In the genomic region with DNA sequence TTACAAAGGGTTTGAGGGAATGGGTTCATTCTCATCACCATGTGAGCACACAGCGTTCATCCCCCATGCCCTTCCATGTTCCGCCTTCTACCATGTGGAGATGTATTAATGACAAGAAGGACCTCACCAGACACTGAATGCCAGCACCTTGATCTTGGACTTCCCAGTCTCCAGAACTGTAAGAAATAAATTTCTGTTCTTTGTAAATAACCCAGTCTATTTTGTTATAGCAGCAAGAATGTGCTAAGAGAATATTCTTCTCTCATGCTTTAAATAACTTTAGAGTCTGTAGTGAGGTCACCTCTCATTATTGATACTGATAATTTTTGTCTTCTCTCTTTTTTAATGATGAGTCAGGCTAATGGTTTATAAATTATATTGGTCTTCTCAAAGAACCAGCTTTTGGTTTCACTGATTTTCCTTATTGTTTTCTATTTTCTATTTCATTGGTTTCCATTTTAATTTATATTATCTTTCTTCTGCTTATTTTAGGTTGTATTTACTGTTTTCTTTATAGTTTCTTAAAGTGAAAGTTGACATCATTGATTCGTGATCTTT, we compare ENCODE assay signal across 1 cellular context.
TF ChIP-seq lines count a peak whose summit lies in the region.

No MANE protein-coding gene starts in this region.

TF ChIP-seq in HepG2, 621 proteins besides CTCF, POLR2A, EP300 and RAD21 (continued from another document):
- TF ChIP-seq, protein P1, sequence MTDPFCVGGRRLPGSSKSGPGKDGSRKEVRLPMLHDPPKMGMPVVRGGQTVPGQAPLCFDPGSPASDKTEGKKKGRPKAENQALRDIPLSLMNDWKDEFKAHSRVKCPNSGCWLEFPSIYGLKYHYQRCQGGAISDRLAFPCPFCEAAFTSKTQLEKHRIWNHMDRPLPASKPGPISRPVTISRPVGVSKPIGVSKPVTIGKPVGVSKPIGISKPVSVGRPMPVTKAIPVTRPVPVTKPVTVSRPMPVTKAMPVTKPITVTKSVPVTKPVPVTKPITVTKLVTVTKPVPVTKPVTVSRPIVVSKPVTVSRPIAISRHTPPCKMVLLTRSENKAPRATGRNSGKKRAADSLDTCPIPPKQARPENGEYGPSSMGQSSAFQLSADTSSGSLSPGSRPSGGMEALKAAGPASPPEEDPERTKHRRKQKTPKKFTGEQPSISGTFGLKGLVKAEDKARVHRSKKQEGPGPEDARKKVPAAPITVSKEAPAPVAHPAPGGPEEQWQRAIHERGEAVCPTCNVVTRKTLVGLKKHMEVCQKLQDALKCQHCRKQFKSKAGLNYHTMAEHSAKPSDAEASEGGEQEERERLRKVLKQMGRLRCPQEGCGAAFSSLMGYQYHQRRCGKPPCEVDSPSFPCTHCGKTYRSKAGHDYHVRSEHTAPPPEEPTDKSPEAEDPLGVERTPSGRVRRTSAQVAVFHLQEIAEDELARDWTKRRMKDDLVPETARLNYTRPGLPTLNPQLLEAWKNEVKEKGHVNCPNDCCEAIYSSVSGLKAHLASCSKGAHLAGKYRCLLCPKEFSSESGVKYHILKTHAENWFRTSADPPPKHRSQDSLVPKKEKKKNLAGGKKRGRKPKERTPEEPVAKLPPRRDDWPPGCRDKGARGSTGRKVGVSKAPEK (CRISPR knock-in tag; IDR thresholded peaks at IDR 0.05; ENCODE audit: borderline replicate concordance): no peak
- TF ChIP-seq DR1 (CRISPR knock-in tag; IDR thresholded peaks at IDR 0.05): no peak
- no peak for TF ChIP-seq TFAP4 (IDR thresholded peaks at IDR 0.05; ENCODE audit: borderline replicate concordance, low read depth)
- TF ChIP-seq BRCA1 (CRISPR knock-in tag; IDR thresholded peaks at IDR 0.05): no peak
- no peak for TF ChIP-seq TARDBP (CRISPR knock-in tag; IDR thresholded peaks at IDR 0.05)
- no peak for TF ChIP-seq ZNF749 (CRISPR knock-in tag; IDR thresholded peaks at IDR 0.05; ENCODE audit: borderline replicate concordance)
- no peak for TF ChIP-seq CAMTA2 (CRISPR knock-in tag; IDR thresholded peaks at IDR 0.05; ENCODE audit: borderline replicate concordance)
- TF ChIP-seq ZNF12 (CRISPR knock-in tag; IDR thresholded peaks at IDR 0.05): peak; percentile 55; the same call in 1 of the 2 replicates
- peak; percentile 7 to 51; a peak in 2 of 4 replicates for TF ChIP-seq MAFK (conservative IDR thresholded peaks at IDR 0.05 in 1 of 2, IDR thresholded peaks at IDR 0.05 in 1 of 2; ENCODE audit: low read length in 2 of 2)
- TF ChIP-seq, protein P2, sequence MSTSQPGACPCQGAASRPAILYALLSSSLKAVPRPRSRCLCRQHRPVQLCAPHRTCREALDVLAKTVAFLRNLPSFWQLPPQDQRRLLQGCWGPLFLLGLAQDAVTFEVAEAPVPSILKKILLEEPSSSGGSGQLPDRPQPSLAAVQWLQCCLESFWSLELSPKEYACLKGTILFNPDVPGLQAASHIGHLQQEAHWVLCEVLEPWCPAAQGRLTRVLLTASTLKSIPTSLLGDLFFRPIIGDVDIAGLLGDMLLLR (CRISPR knock-in tag; IDR thresholded peaks at IDR 0.05): no peak
- TF ChIP-seq SETDB1 (CRISPR knock-in tag; IDR thresholded peaks at IDR 0.05; ENCODE audit: borderline replicate concordance): no peak
- TF ChIP-seq MLX (CRISPR knock-in tag; IDR thresholded peaks at IDR 0.05): no peak
- no peak for TF ChIP-seq ZFP36L1 (CRISPR knock-in tag; IDR thresholded peaks at IDR 0.05)
- TF ChIP-seq, protein P3, sequence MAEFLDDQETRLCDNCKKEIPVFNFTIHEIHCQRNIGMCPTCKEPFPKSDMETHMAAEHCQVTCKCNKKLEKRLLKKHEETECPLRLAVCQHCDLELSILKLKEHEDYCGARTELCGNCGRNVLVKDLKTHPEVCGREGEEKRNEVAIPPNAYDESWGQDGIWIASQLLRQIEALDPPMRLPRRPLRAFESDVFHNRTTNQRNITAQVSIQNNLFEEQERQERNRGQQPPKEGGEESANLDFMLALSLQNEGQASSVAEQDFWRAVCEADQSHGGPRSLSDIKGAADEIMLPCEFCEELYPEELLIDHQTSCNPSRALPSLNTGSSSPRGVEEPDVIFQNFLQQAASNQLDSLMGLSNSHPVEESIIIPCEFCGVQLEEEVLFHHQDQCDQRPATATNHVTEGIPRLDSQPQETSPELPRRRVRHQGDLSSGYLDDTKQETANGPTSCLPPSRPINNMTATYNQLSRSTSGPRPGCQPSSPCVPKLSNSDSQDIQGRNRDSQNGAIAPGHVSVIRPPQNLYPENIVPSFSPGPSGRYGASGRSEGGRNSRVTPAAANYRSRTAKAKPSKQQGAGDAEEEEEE (CRISPR knock-in tag; IDR thresholded peaks at IDR 0.05; ENCODE audit: borderline replicate concordance): no peak
- TF ChIP-seq MAFF (IDR thresholded peaks at IDR 0.05; ENCODE audit: low read depth, low read length): 0 out of 2 replicates have a peak, but pooled peaks have one; percentile 7
- no peak for TF ChIP-seq CENPX (CRISPR knock-in tag; IDR thresholded peaks at IDR 0.05)
- TF ChIP-seq, protein P4, sequence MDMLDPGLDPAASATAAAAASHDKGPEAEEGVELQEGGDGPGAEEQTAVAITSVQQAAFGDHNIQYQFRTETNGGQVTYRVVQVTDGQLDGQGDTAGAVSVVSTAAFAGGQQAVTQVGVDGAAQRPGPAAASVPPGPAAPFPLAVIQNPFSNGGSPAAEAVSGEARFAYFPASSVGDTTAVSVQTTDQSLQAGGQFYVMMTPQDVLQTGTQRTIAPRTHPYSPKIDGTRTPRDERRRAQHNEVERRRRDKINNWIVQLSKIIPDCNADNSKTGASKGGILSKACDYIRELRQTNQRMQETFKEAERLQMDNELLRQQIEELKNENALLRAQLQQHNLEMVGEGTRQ (IDR thresholded peaks at IDR 0.05; ENCODE audit: low read depth, low read length): no peak
- TF ChIP-seq, protein P4 (CRISPR knock-in tag; IDR thresholded peaks at IDR 0.05; ENCODE audit: borderline replicate concordance): no peak
- no peak for TF ChIP-seq ZNF407 (CRISPR knock-in tag; IDR thresholded peaks at IDR 0.05; ENCODE audit: not compliant biosample characterization)
